Comparison of ENCODE assay signal across 15 cellular contexts in genomic region chr12:96419576-96420254, GRCh38. TPM values are rescaled to one million over a fixed set of nuclear protein-coding genes. Genes with fewer than 3 reads are reported as not detected.
DNase-seq lines count a peak whose midpoint lies in the region; ATAC-seq and TF ChIP-seq lines count a peak whose summit lies in the region.
"Had no signal": no experiment of that assay in that cellular context is flagged by ENCODE, and none has a peak within 500 bp of the region (broad histone marks: within the 10 kb centered on the region; RNA-seq: fewer than 3 reads in every experiment).

No MANE protein-coding gene starts in this region.

- H3K27me3 Mint-ChIP-seq in CD8-positive, alpha-beta memory T cell: peaks cover 0 to 2% of the 10 kb centered on the region in 2 donors
- peaks cover 5% of the 10 kb centered on the region for H3K27me3 Mint-ChIP-seq in activated T-helper 1 cell treated with anti-CD3 and anti-CD28 coated beads, Interleukin-12 subunit alpha, Interleukin-12 subunit beta, Interleukin-2, Interleukin-4 antibody, amounts not matched to agents 30 ng/mL and 10 ng/mL and 1 ng/mL, durations not matched to agents 14 hours and 24 hours and 36 hours (ENCODE audit: insufficient read depth)
- H3K27me3 Mint-ChIP-seq in effector memory CD8-positive, alpha-beta T cell: no peaks in the 10 kb centered on the region

- POLR2A ChIA-PET in CD8-positive, alpha-beta memory T cell (lab: Charles Lee): interaction anchor here (0.6 to 1.6 kb wide), 4 partner anchors 13 to 53 kb away, joined by 3 to 5 read pairs (median 4); partner anchors contain the start of gene CDK17

- peak overlapping the region in 2 of 7 donors; percentile 12 to 30 for H3K4me3 Mint-ChIP-seq in CD8-positive, alpha-beta memory T cell
- peak overlapping the region; percentile 28 for H3K4me3 Mint-ChIP-seq in activated T-helper 1 cell treated with anti-CD3 and anti-CD28 coated beads, Interleukin-12 subunit alpha, Interleukin-12 subunit beta, Interleukin-2, Interleukin-4 antibody, amounts not matched to agents 30 ng/mL and 10 ng/mL and 1 ng/mL, durations not matched to agents 14 hours and 24 hours and 36 hours
- no peak overlapping the region for H3K4me3 Mint-ChIP-seq in effector memory CD8-positive, alpha-beta T cell
- H3K4me3 Mint-ChIP-seq: activated CD4-positive, alpha-beta T cell treated with anti-CD3 and anti-CD28 coated beads for 36 hours had no signal

- H3K36me3 ChIP-seq in CD8-positive, alpha-beta memory T cell (ENCODE audit: insufficient read depth, low read length): no peaks in the 10 kb centered on the region
- no peaks in the 10 kb centered on the region for H3K36me3 ChIP-seq in brain microvascular endothelial cell (replicated peaks)
- H3K36me3 ChIP-seq: BLaER1, tibial artery had no signal

- H3K27me3 ChIP-seq in CD8-positive, alpha-beta memory T cell (ENCODE audit: insufficient read depth, low read length, poor library complexity, severe bottlenecking): no peaks in the 10 kb centered on the region
- no peaks in the 10 kb centered on the region for H3K27me3 ChIP-seq in brain microvascular endothelial cell (replicated peaks)
- H3K27me3 ChIP-seq: BLaER1, SJSA1, tibial artery had no signal

- peaks cover 18% of the 10 kb centered on the region for H3K4me1 ChIP-seq in CD8-positive, alpha-beta memory T cell (ENCODE audit: insufficient read depth, low read length)
- H3K4me1 ChIP-seq: BLaER1 had no signal

- intact Hi-C loops in activated T-helper 1 cell treated with anti-CD3 and anti-CD28 coated beads, Interleukin-12 subunit alpha, Interleukin-12 subunit beta, Interleukin-2, Interleukin-4 antibody, amounts not matched to agents 30 ng/mL and 10 ng/mL and 1 ng/mL, durations not matched to agents 14 hours and 24 hours and 36 hours (cut with micrococcal nuclease): loop anchor here (1.0 to 10.0 kb wide), 2 partner anchors 18 to 485 kb away; partner anchors contain the start of gene NEDD1

- H3K4me1 Mint-ChIP-seq in CD8-positive, alpha-beta memory T cell: peaks cover 16 to 52% (median 30%) of the 10 kb centered on the region in 3 donors
- H3K4me1 Mint-ChIP-seq in activated T-helper 1 cell treated with anti-CD3 and anti-CD28 coated beads, Interleukin-12 subunit alpha, Interleukin-12 subunit beta, Interleukin-2, Interleukin-4 antibody, amounts not matched to agents 30 ng/mL and 10 ng/mL and 1 ng/mL, durations not matched to agents 14 hours and 24 hours and 36 hours (ENCODE audit: low read depth): peaks cover 59% of the 10 kb centered on the region
- H3K4me1 Mint-ChIP-seq in effector memory CD8-positive, alpha-beta T cell (ENCODE audit: low read depth in 2 of 2): peaks cover 12 to 22% of the 10 kb centered on the region in 2 donors

- no peaks in the 10 kb centered on the region for H3K9me3 Mint-ChIP-seq in CD8-positive, alpha-beta memory T cell
- no peaks in the 10 kb centered on the region for H3K9me3 Mint-ChIP-seq in activated T-helper 1 cell treated with anti-CD3 and anti-CD28 coated beads, Interleukin-12 subunit alpha, Interleukin-12 subunit beta, Interleukin-2, Interleukin-4 antibody, amounts not matched to agents 30 ng/mL and 10 ng/mL and 1 ng/mL, durations not matched to agents 14 hours and 24 hours and 36 hours
- H3K9me3 Mint-ChIP-seq in effector memory CD8-positive, alpha-beta T cell: no peaks in the 10 kb centered on the region
- H3K9me3 Mint-ChIP-seq: activated naive CD4-positive, alpha-beta T cell treated with anti-CD3 and anti-CD28 coated beads, Interleukin-2, amount 50 U/mL, for 72 hours had no signal

- no peaks in the 10 kb centered on the region for H3K36me3 Mint-ChIP-seq in CD8-positive, alpha-beta memory T cell
- H3K36me3 Mint-ChIP-seq in activated T-helper 1 cell treated with anti-CD3 and anti-CD28 coated beads, Interleukin-12 subunit alpha, Interleukin-12 subunit beta, Interleukin-2, Interleukin-4 antibody, amounts not matched to agents 30 ng/mL and 10 ng/mL and 1 ng/mL, durations not matched to agents 14 hours and 24 hours and 36 hours (ENCODE audit: low read depth): peaks cover 3% of the 10 kb centered on the region
- peaks cover 6% of the 10 kb centered on the region for H3K36me3 Mint-ChIP-seq in effector memory CD8-positive, alpha-beta T cell (ENCODE audit: insufficient read depth)

- CTCF ChIA-PET in CD8-positive, alpha-beta memory T cell (lab: Charles Lee): interaction anchor here (0.6 to 2.3 kb wide), 4 partner anchors 10 to 20 kb away, joined by 4 to 6 read pairs (median 4); partner anchors contain the start of gene CDK17

- no peak overlapping the region for H3K4me3 ChIP-seq in CD8-positive, alpha-beta memory T cell (ENCODE audit: low read length)
- no peak overlapping the region for H3K4me3 ChIP-seq in brain microvascular endothelial cell (ENCODE audit: low read depth, low read length)
- H3K4me3 ChIP-seq: BLaER1, SJSA1, tibial artery had no signal

- H3K27ac Mint-ChIP-seq in CD8-positive, alpha-beta memory T cell: peak overlapping the region in 6 of 8 donors; percentile 55 to 98 (median 79)
- H3K27ac Mint-ChIP-seq in activated T-helper 1 cell treated with anti-CD3 and anti-CD28 coated beads, Interleukin-12 subunit alpha, Interleukin-12 subunit beta, Interleukin-2, Interleukin-4 antibody, amounts not matched to agents 30 ng/mL and 10 ng/mL and 1 ng/mL, durations not matched to agents 14 hours and 24 hours and 36 hours: no peak overlapping the region
- H3K27ac Mint-ChIP-seq in effector memory CD8-positive, alpha-beta T cell: peak overlapping the region in 1 of 2 donors; percentile 87
- H3K27ac Mint-ChIP-seq: activated CD4-positive, alpha-beta T cell treated with anti-CD3 and anti-CD28 coated beads for 36 hours had no signal

- TF ChIP-seq CTCF in brain microvascular endothelial cell (IDR thresholded peaks at IDR 0.05; ENCODE audit: low read depth, low read length, missing control alignments): no peak

- in situ Hi-C loops in brain microvascular endothelial cell (cut with HindIII; ENCODE audit: low pct_ligation_motif_present, low sequenced_read_pairs): loop anchor here (25.0 kb wide), 1 partner anchor 93 kb away; no protein-coding TSS in a partner anchor

- no peak overlapping the region for H3K27ac ChIP-seq in CD8-positive, alpha-beta memory T cell (ENCODE audit: low read depth, low read length)
- no peak overlapping the region for H3K27ac ChIP-seq in brain microvascular endothelial cell
- H3K27ac ChIP-seq: BLaER1, SJSA1, tibial artery had no signal

- H3K9me3 ChIP-seq in CD8-positive, alpha-beta memory T cell (ENCODE audit: low read length): no peaks in the 10 kb centered on the region
- H3K9me3 ChIP-seq: BLaER1, SJSA1, tibial artery had no signal

- no peak for DNase-seq in CD8-positive, alpha-beta memory T cell
- no peak for DNase-seq in activated T-helper 1 cell treated with anti-CD3 and anti-CD28 coated beads, Interleukin-12 subunit alpha, Interleukin-12 subunit beta, Interleukin-2, Interleukin-4 antibody, amounts not matched to agents 30 ng/mL and 10 ng/mL and 1 ng/mL, durations not matched to agents 14 hours and 24 hours and 36 hours (ENCODE audit: low spot score)
- no peak for DNase-seq in stimulated activated CD4-positive, alpha-beta T cell treated with anti-CD3 and anti-CD28 coated beads, Interleukin-4, amount 100 ng/mL, for 1 hour
- no peak for DNase-seq in effector memory CD8-positive, alpha-beta T cell
- DNase-seq in NCI-H2029 (lab: John Stamatoyannopoulos, UW): no peak
- DNase-seq in brain microvascular endothelial cell: no peak
- DNase-seq: activated CD4-positive, alpha-beta T cell treated with anti-CD3 and anti-CD28 coated beads for 36 hours; H7; NCI-H446 had no signal

- ATAC-seq in GM19395 (IDR thresholded peaks at IDR 0.05; ENCODE audit: unreplicated experiment) (peak; percentile 64), HG03045 (IDR thresholded peaks at IDR 0.05; ENCODE audit: unreplicated experiment) (peak; percentile 53)
- no peak for ATAC-seq in effector memory CD8-positive, alpha-beta T cell (replicated peaks)
- ATAC-seq: activated CD4-positive, alpha-beta T cell treated with anti-CD3 and anti-CD28 coated beads for 36 hours had no signal

RNA-seq across cellular contexts. Expression of gene CDK17, which starts 19.5 kb away (rescaled TPM):
- total RNA-seq in CD8-positive, alpha-beta memory T cell: 10 to 100 TPM; 34.6 to 36.0 TPM
- 40.0 TPM for polyA plus RNA-seq in CD8-positive, alpha-beta memory T cell
- total RNA-seq in activated T-helper 1 cell treated with anti-CD3 and anti-CD28 coated beads, Interleukin-12 subunit alpha, Interleukin-12 subunit beta, Interleukin-2, Interleukin-4 antibody, amounts not matched to agents 30 ng/mL and 10 ng/mL and 1 ng/mL, durations not matched to agents 14 hours and 24 hours and 36 hours: 32.4 and 37.1 TPM in 2 replicates
